In the genomic region with DNA sequence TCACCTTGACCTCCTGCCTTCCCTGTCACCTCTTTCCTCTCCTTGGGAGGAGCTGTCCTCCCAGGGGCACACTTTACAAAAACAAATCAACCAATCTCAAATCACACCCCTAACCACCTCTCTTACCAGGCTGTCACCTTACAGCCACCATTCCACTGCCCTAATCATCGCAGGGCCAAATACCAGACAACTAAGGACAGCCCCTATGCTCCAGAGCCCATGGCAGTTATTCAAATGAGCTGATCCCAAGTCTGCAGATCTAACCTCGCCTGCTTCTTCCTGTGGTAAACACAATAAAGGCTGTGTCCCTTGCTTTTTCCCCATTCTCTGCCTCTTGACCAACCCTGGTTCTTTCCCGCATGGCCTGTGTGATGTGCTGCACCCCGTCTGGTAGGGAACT, we compare ENCODE assay signal across 25 cellular contexts.
"Had no signal": no experiment of that assay in that cellular context is flagged by ENCODE, and none has a peak within 500 bp of the region (broad histone marks: within the 10 kb centered on the region; RNA-seq: fewer than 3 reads in every experiment).

No MANE protein-coding gene starts in this region.

- H3K4me3 ChIP-seq: dorsolateral prefrontal cortex, esophagus muscularis mucosa, left lung, prostate gland, right atrium auricular region, sigmoid colon, thoracic aorta, tibial nerve, upper lobe of left lung, uterus had no signal

- H3K9me3 Mint-ChIP-seq: nephron had no signal

- H3K27ac Mint-ChIP-seq: naive thymus-derived CD4-positive, alpha-beta T cell; nephron; stimulated activated naive B cell treated with anti-CD40 and anti-IgM and Interleukin-4, amounts not matched to agents 10 μg/mL and 1 μg/mL and 100 μg/mL, for 72 hours; stimulated activated naive CD8-positive, alpha-beta T cell treated with anti-CD3 and anti-CD28 coated beads, Interleukin-15, Interleukin-2, amounts not matched to agents 100 ng/mL and 50 ng/mL, for 24 hours had no signal

- H3K4me1 Mint-ChIP-seq: naive thymus-derived CD4-positive, alpha-beta T cell; nephron; stimulated activated naive B cell treated with anti-CD40 and anti-IgM and Interleukin-4, amounts not matched to agents 10 μg/mL and 1 μg/mL and 100 μg/mL, for 72 hours had no signal

- DNase-seq: cerebellar nuclear complex; cortex of kidney; effector CD4-positive, alpha-beta T cell; hypothalamus; left cardiac atrium; left lung; mesenchymal stem cell; midbrain; naive thymus-derived CD4-positive, alpha-beta T cell; nucleus accumbens; sigmoid colon; stimulated activated CD4-positive, alpha-beta T cell treated with anti-CD3 and anti-CD28 coated beads, Interleukin-4, amount 100 ng/mL, for 4 hours; stimulated activated naive B cell treated with anti-CD40 and anti-IgM and Interleukin-4, amounts not matched to agents 10 μg/mL and 1 μg/mL and 100 μg/mL, for 72 hours; upper lobe of left lung; uterus had no signal

- H3K4me1 ChIP-seq: esophagus muscularis mucosa, left lung, prostate gland, right atrium auricular region, sigmoid colon, tibial nerve, upper lobe of left lung, uterus had no signal

- H3K36me3 ChIP-seq: esophagus muscularis mucosa, left lung, prostate gland, right atrium auricular region, sigmoid colon, thoracic aorta, tibial nerve, upper lobe of left lung, uterus had no signal

- FAIRE-seq: endothelial cell of umbilical vein, frontal cortex had no signal

- H3K4me3 Mint-ChIP-seq: naive thymus-derived CD4-positive, alpha-beta T cell; nephron; stimulated activated naive B cell treated with anti-CD40 and anti-IgM and Interleukin-4, amounts not matched to agents 10 μg/mL and 1 μg/mL and 100 μg/mL, for 72 hours; stimulated activated naive CD8-positive, alpha-beta T cell treated with anti-CD3 and anti-CD28 coated beads, Interleukin-15, Interleukin-2, amounts not matched to agents 100 ng/mL and 50 ng/mL, for 24 hours had no signal

- H3K27ac ChIP-seq: dorsolateral prefrontal cortex, esophagus muscularis mucosa, left lung, prostate gland, right atrium auricular region, sigmoid colon, thoracic aorta, tibial nerve, upper lobe of left lung, uterus had no signal

- H3K36me3 Mint-ChIP-seq: naive thymus-derived CD4-positive, alpha-beta T cell; stimulated activated naive B cell treated with anti-CD40 and anti-IgM and Interleukin-4, amounts not matched to agents 10 μg/mL and 1 μg/mL and 100 μg/mL, for 72 hours had no signal

- H3K9me3 ChIP-seq: esophagus muscularis mucosa, left lung, prostate gland, right atrium auricular region, thoracic aorta, tibial nerve, upper lobe of left lung, uterus had no signal

- H3K27me3 Mint-ChIP-seq: naive thymus-derived CD4-positive, alpha-beta T cell; stimulated activated naive B cell treated with anti-CD40 and anti-IgM and Interleukin-4, amounts not matched to agents 10 μg/mL and 1 μg/mL and 100 μg/mL, for 72 hours; stimulated activated naive CD8-positive, alpha-beta T cell treated with anti-CD3 and anti-CD28 coated beads, Interleukin-15, Interleukin-2, amounts not matched to agents 100 ng/mL and 50 ng/mL, for 24 hours had no signal

- ATAC-seq: left cardiac atrium; left lung; naive thymus-derived CD4-positive, alpha-beta T cell; stimulated activated naive B cell treated with anti-CD40 and anti-IgM and Interleukin-4, amounts not matched to agents 10 μg/mL and 1 μg/mL and 100 μg/mL, for 72 hours had no signal

- H3K27me3 ChIP-seq: dorsolateral prefrontal cortex, esophagus muscularis mucosa, left lung, right atrium auricular region, sigmoid colon, tibial nerve, upper lobe of left lung, uterus had no signal
